In genomic region chr3:58526124-58526957, GRCh38 we compare ENCODE assay signal across 8 cellular contexts. TPM values are rescaled to one million over a fixed set of nuclear protein-coding genes. Genes with fewer than 3 reads are reported as not detected.
A peak's percentile ranks its signal among the peaks of the same experiment; 100 is the strongest.
DNase-seq lines count a peak whose midpoint lies in the region; TF ChIP-seq lines count a peak whose summit lies in the region.

No MANE protein-coding gene starts in this region.

- TF ChIP-seq CTCF in A673 (conservative IDR thresholded peaks at IDR 0.05; ENCODE audit: low read depth, low read length) (no peak), HFFc6 (IDR thresholded peaks at IDR 0.05) (no peak)

- H3K9me3 ChIP-seq in A673 (ENCODE audit: low read depth, low read length, poor library complexity, severe bottlenecking) (no peaks in the 10 kb centered on the region), iPS DF 6.9 (ENCODE audit: control insufficient read depth, insufficient read depth, low read length) (no peaks in the 10 kb centered on the region)

- H3K4me1 Mint-ChIP-seq in HFFc6 (ENCODE audit: low read depth), result peaks cover 28% of the 10 kb centered on the region

- CTCF ChIA-PET in A673 (lab: Charles Lee), result no interaction called here

- H3K4me3 ChIP-seq in A673 (ENCODE audit: low read depth, low read length, poor library complexity, severe bottlenecking) (no peak overlapping the region), iPS DF 6.9 (ENCODE audit: low read length) (no peak overlapping the region)

- peaks cover 24% of the 10 kb centered on the region for H3K4me1 ChIP-seq in A673 (ENCODE audit: insufficient read depth, low read length, poor library complexity, severe bottlenecking)
- peaks cover 10% of the 10 kb centered on the region for H3K4me1 ChIP-seq in iPS DF 6.9 (ENCODE audit: control insufficient read depth, insufficient read depth, low read length)

- no peaks in the 10 kb centered on the region; the same call in 1 of the 2 replicates for H3K27me3 Mint-ChIP-seq in HFFc6 (ENCODE audit: insufficient read depth)

- H3K27ac ChIP-seq in A673 (ENCODE audit: low read depth, low read length, poor library complexity, severe bottlenecking), result no peak overlapping the region
- no peak overlapping the region for H3K27ac ChIP-seq in iPS DF 6.9 (ENCODE audit: low read length)

- intact Hi-C loops in A673 (cut with micrococcal nuclease; ENCODE audit: unreplicated experiment), result loop anchor here (5.0 kb wide), 2 partner anchors 34 to 219 kb away; partner anchors contain the start of genes HTD2, KCTD6 and RPP14

- DNase-seq in A673 (ENCODE audit: low spot score) (peak; percentile 87), HFFc6 (peak; percentile 89), T1000 (lab: John Stamatoyannopoulos, UW) (peak; percentile 76), iPS DF 6.9 (ENCODE audit: low read depth, low spot score) (peak; percentile 18), NCI-H2081 treated with DMSO at 0.1 percent for 48 hours (lab: John Stamatoyannopoulos, UW) (no peak), SK-N-DZ (ENCODE audit: low spot score) (no peak), NCI-H1694 treated with DMSO at 0.1 percent for 48 hours (lab: John Stamatoyannopoulos, UW) (no peak)
- DNase-seq in activated CD4-positive, alpha-beta T cell treated with anti-CD3 and anti-CD28 coated beads for 4 hours, result no peak

- no CpG with 5 or more reads among the region's 12 CpGs for WGBS in iPS DF 6.9 (ENCODE audit: insufficient coverage, insufficient read length)

- H3K36me3 Mint-ChIP-seq in HFFc6 (ENCODE audit: low read depth), result peaks cover 5% of the 10 kb centered on the region

- H3K36me3 ChIP-seq in A673 (ENCODE audit: insufficient read depth, low read length, poor library complexity, severe bottlenecking), result no peaks in the 10 kb centered on the region
- H3K36me3 ChIP-seq in iPS DF 6.9 (ENCODE audit: control insufficient read depth, insufficient read depth, low read length), result no peaks in the 10 kb centered on the region

- peak overlapping the region; percentile 70 for H3K27ac Mint-ChIP-seq in HFFc6

- POLR2A ChIA-PET in A673 (lab: Charles Lee; ENCODE audit: low non-redundant PET), result no interaction called here

- H3K4me3 Mint-ChIP-seq in HFFc6, result no peak overlapping the region

- no peaks in the 10 kb centered on the region for H3K9me3 Mint-ChIP-seq in HFFc6

- no peaks in the 10 kb centered on the region for H3K27me3 ChIP-seq in A673 (replicated peaks; ENCODE audit: insufficient read depth, low read depth, low read length, poor library complexity)
- H3K27me3 ChIP-seq in iPS DF 6.9 (ENCODE audit: control insufficient read depth, insufficient read depth, low read length), result no peaks in the 10 kb centered on the region

- no TSS peak for BruUV-seq in A673 (replicated peaks; lab: Mats Ljungman, UMichigan)

RNA-seq across cellular contexts. Expression of gene ACOX2, which starts 10.6 kb away (rescaled TPM):
- total RNA-seq in A673 (2021), result 5.4 and 7.2 TPM in 2 replicates
- total RNA-seq in HFFc6 (2021; fragmentation: NEBNext Ultra II Directional; extraction: Animal tissue kit (Norgen Biotek cat#: 25700)), result 10 to 100 TPM in 5 of 6 experiments, 1 to 10 TPM in 1; 9.7 to 15.4 (median 11.8) TPM
- 0.07 and 0.51 TPM in 2 replicates for polyA plus RNA-seq in SK-N-DZ (2014; cell fraction: cytosol; rRNA removed)
- 0.92 and 3.8 TPM in 2 replicates for polyA plus RNA-seq in SK-N-DZ (2014; cell fraction: nucleus; rRNA removed)

RNA-seq across cellular contexts. Expression of gene KCTD6, which starts 34.4 kb away (rescaled TPM):
- 14.2 and 14.3 TPM in 2 replicates for total RNA-seq in A673 (2021)
- total RNA-seq in HFFc6 (2021; fragmentation: NEBNext Ultra II Directional; extraction: Animal tissue kit (Norgen Biotek cat#: 25700)), result 1 to 10 TPM; 6.4 to 9.6 (median 7.4) TPM
- 18.0 and 21.8 TPM in 2 replicates for polyA plus RNA-seq in SK-N-DZ (2014; cell fraction: cytosol; rRNA removed)
- 25.7 and 42.9 TPM in 2 replicates for polyA plus RNA-seq in SK-N-DZ (2014; cell fraction: nucleus; rRNA removed)

RNA-seq across cellular contexts. Expression of gene FAM107A, which starts 50.9 kb away (rescaled TPM):
- not detected in 2 replicates for total RNA-seq in A673 (2021)
- under 1 TPM in 4 of 6 experiments, not detected in 2; 0.11 to 0.22 (median 0.12) TPM for total RNA-seq in HFFc6 (2021; fragmentation: NEBNext Ultra II Directional; extraction: Animal tissue kit (Norgen Biotek cat#: 25700))
- 0.13 TPM in 1 of 2 replicates, not detected in the other for polyA plus RNA-seq in SK-N-DZ (2014; cell fraction: cytosol; rRNA removed)
- 0.15 TPM in 1 of 2 replicates, not detected in the other for polyA plus RNA-seq in SK-N-DZ (2014; cell fraction: nucleus; rRNA removed)

Comparison
In these comparisons a context has a peak if more than half of its experiments do, and no peak if none do; other contexts are left out.
1. DNase-seq: peak in A673 (single experiment), HFFc6 (single experiment), T1000 (single experiment) and iPS DF 6.9 (single experiment); none in NCI-H2081 treated with DMSO at 0.1 percent for 48 hours (single experiment), SK-N-DZ (single experiment), NCI-H1694 treated with DMSO at 0.1 percent for 48 hours (single experiment) and activated CD4-positive, alpha-beta T cell treated with anti-CD3 and anti-CD28 coated beads for 4 hours (0 of 2).